8 cellular contexts compared by ENCODE assay signal in genomic region chr6:87588756-87589407, GRCh38. TPM values are rescaled to one million over a fixed set of nuclear protein-coding genes. Genes with fewer than 3 reads are reported as not detected.
DNase-seq lines count a peak whose midpoint lies in the region; ATAC-seq and TF ChIP-seq lines count a peak whose summit lies in the region.

No MANE protein-coding gene starts in this region.

- peaks cover 3% of the 10 kb centered on the region for H3K36me3 Mint-ChIP-seq in T-helper 17 cell (ENCODE audit: low read depth)

- H3K4me3 ChIP-seq in GM12864 (ENCODE audit: low read depth, low read length): peak overlapping the region; percentile 82
- peak overlapping the region; percentile 91 to 98 for H3K4me3 ChIP-seq in foreskin fibroblast (ENCODE audit: low read depth in 1 of 2, low read length in 2 of 2)
- peak overlapping the region; percentile 81 to 89 (median 84) for H3K4me3 ChIP-seq in sigmoid colon

- intact Hi-C loops in sigmoid colon (cut with DNase I): loop anchor here (10.0 kb wide), 1 partner anchor 194 kb away; no protein-coding TSS in a partner anchor

- H3K27me3 ChIP-seq in sigmoid colon: no peaks in the 10 kb centered on the region

- H3K4me1 ChIP-seq in sigmoid colon: peaks cover 0 to 60% (median 32%) of the 10 kb centered on the region in 4 donors

- DNase-seq in GM12864 (ENCODE audit: low read depth) (no peak), T-helper 17 cell (no peak), foreskin fibroblast (peak in 1 of 2 donors; percentile 24), sigmoid colon (no peak), NCI-H2171 treated with DMSO at 0.1 percent for 48 hours (lab: John Stamatoyannopoulos, UW) (no peak), NCI-H1694 (lab: John Stamatoyannopoulos, UW) (no peak), NCI-H446 treated with DMSO at 0.1 percent for 48 hours (lab: John Stamatoyannopoulos, UW) (no peak)
- no peak for DNase-seq in activated CD4-positive, CD25-positive, alpha-beta regulatory T cell (lab: John Stamatoyannopoulos, UW)

- no peaks in the 10 kb centered on the region for H3K27me3 Mint-ChIP-seq in T-helper 17 cell

- ATAC-seq in T-helper 17 cell: no peak

- no peak for TF ChIP-seq POLR2A in sigmoid colon (IDR thresholded peaks at IDR 0.05)

- TF ChIP-seq EP300 in sigmoid colon (IDR thresholded peaks at IDR 0.05): no peak

- peak overlapping the region; percentile 100 for H3K27ac Mint-ChIP-seq in T-helper 17 cell

- H3K4me1 Mint-ChIP-seq in T-helper 17 cell: peaks cover 47% of the 10 kb centered on the region

- H3K27ac ChIP-seq in sigmoid colon: peak overlapping the region; percentile 81 to 88 (median 87)

- peaks cover 0 to 6% (median 0%) of the 10 kb centered on the region in 4 donors for H3K36me3 ChIP-seq in sigmoid colon

- H3K4me3 Mint-ChIP-seq in T-helper 17 cell: peak overlapping the region; percentile 99

- TF ChIP-seq CTCF in GM12864 (IDR thresholded peaks at IDR 0.05; ENCODE audit: low read depth, low read length, missing control alignments) (no peak), foreskin fibroblast (IDR thresholded peaks at IDR 0.05; ENCODE audit: low read depth, low read length) (no peak), sigmoid colon (IDR thresholded peaks at IDR 0.05) (no peak)

- no peaks in the 10 kb centered on the region for H3K9me3 ChIP-seq in T-helper 17 cell (ENCODE audit: control insufficient read depth, low read length, poor library complexity, severe bottlenecking)
- H3K9me3 ChIP-seq in sigmoid colon: no peaks in the 10 kb centered on the region

- 11 to 34% methylated on average over 10 of the region's 10 CpGs for WGBS in sigmoid colon, 2 donors

RNA-seq across cellular contexts. Expression of gene RARS2, which starts 0.9 kb away (rescaled TPM):
- total RNA-seq in T-helper 17 cell (10 to 100 TPM; 22.8 to 26.6 TPM), sigmoid colon (10 to 100 TPM; 20.5 to 26.5 (median 20.6) TPM)
- polyA plus RNA-seq in sigmoid colon: 10 to 100 TPM; 18.3 to 34.2 (median 31.7) TPM

RNA-seq across cellular contexts. Expression of gene ORC3, which starts 1.1 kb away (rescaled TPM):
- total RNA-seq in T-helper 17 cell (10 to 100 TPM; 14.3 to 14.4 TPM), sigmoid colon (10 to 100 TPM; 17.5 to 27.6 (median 23.7) TPM)
- polyA plus RNA-seq in sigmoid colon: 10 to 100 TPM; 10.2 to 11.8 (median 10.3) TPM
